ENCODE assay signal across 8 cellular contexts in the genomic region with DNA sequence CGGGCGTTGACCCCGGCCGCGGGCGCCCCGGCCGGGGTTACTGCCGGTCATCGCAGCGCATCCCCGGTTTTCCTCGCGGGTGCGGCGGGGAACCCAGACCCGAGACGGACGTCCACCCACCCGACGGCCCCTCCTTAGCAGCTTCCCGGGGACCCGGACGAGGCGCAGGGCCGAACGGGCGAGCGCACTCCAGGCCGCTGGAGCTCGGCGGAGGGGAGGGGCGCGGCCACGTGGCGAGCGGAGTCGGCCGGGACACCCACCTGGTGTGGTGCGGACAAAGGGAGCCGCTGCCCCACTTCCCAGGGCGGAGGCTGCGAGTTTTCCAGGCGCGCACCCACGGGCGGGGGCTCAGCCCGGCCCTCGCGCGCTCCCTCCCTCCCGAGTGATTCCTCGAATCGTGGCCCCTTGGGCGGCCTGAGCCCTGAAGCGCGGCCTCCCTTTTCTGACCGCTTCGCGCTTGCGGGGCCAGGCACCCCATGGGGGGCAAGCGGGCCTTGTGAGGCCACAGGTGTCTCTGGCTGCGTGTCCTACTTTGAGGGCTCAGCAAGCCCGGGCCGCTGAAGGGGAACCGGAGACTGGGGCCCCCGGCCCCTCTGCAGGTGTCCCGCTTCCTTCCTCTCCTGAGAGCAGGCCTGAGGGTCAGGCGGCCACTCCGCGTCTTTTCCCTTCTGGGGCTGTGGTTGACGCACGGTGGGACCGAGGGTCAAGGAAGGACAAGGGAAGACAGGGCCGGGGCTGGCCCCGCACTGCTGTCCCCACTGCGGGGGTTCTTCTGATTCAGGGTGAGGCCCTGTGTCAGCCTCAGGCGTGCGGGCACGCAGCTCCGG. TPM values are rescaled to one million over a fixed set of nuclear protein-coding genes. Genes with fewer than 3 reads are reported as not detected.
A peak's percentile ranks its signal among the peaks of the same experiment; 100 is the strongest.
DNase-seq lines count a peak whose midpoint lies in the region; ATAC-seq and TF ChIP-seq lines count a peak whose summit lies in the region.

No MANE protein-coding gene starts in this region.

- ATAC-seq in HG03025 (IDR thresholded peaks at IDR 0.05; ENCODE audit: low FRiP score, unreplicated experiment) (peak; percentile 11), SK-N-SH treated with all-trans-retinoic acid at 6 μM for 48 hours (peak; percentile 19)

- peaks cover 2% of the 10 kb centered on the region for H3K9me3 ChIP-seq in neuron (ENCODE audit: low read length)

- H3K4me1 ChIP-seq in neuron (ENCODE audit: insufficient read depth, low read length), result peaks cover 40% of the 10 kb centered on the region

- H3K27me3 Mint-ChIP-seq in activated naive CD4-positive, alpha-beta T cell treated with anti-CD3 and anti-CD28 coated beads for 36 hours (ENCODE audit: low read depth), result no peaks in the 10 kb centered on the region

- H3K4me3 Mint-ChIP-seq in activated naive CD4-positive, alpha-beta T cell treated with anti-CD3 and anti-CD28 coated beads for 36 hours, result peak overlapping the region; percentile 80

- no peaks in the 10 kb centered on the region for H3K9me3 Mint-ChIP-seq in activated naive CD4-positive, alpha-beta T cell treated with anti-CD3 and anti-CD28 coated beads for 36 hours

- DNase-seq in activated naive CD4-positive, alpha-beta T cell treated with anti-CD3 and anti-CD28 coated beads for 36 hours, result no peak
- no peak for DNase-seq in activated naive CD4-positive, alpha-beta T cell treated with Interleukin-2 at 50 U/mL for 16 hours
- no peak for DNase-seq in epithelial cell of proximal tubule (ENCODE audit: low read depth)
- DNase-seq in ecto neural progenitor cell (ENCODE audit: low spot score), result no peak
- no peak for DNase-seq in inferior parietal cortex (ENCODE audit: extremely low spot score)

- no peak for TF ChIP-seq CTCF in epithelial cell of proximal tubule (conservative IDR thresholded peaks at IDR 0.05; ENCODE audit: low read depth, low read length)

- H3K36me3 Mint-ChIP-seq in activated naive CD4-positive, alpha-beta T cell treated with anti-CD3 and anti-CD28 coated beads for 36 hours (ENCODE audit: low read depth), result peaks cover 7% of the 10 kb centered on the region

- peak overlapping the region; percentile 86 for H3K27ac Mint-ChIP-seq in activated naive CD4-positive, alpha-beta T cell treated with anti-CD3 and anti-CD28 coated beads for 36 hours

- H3K27me3 ChIP-seq in neuron (ENCODE audit: insufficient read depth, low read length), result no peaks in the 10 kb centered on the region

- H3K4me1 Mint-ChIP-seq in activated naive CD4-positive, alpha-beta T cell treated with anti-CD3 and anti-CD28 coated beads for 36 hours (ENCODE audit: low read depth), result peaks cover 14% of the 10 kb centered on the region

- H3K36me3 ChIP-seq in neuron (ENCODE audit: insufficient read depth, low read length), result peaks cover 18% of the 10 kb centered on the region

- no peak overlapping the region for H2AFZ ChIP-seq in neuron (ENCODE audit: low read depth, low read length)

- intact Hi-C loops in activated naive CD4-positive, alpha-beta T cell treated with anti-CD3 and anti-CD28 coated beads for 36 hours (cut with micrococcal nuclease), result loop anchor here (1.0 to 2.0 kb wide), 12 partner anchors 7 to 239 kb away; a partner anchor contains a TSS

- H3K4me3 ChIP-seq in epithelial cell of proximal tubule (ENCODE audit: low read depth, low read length), result peak overlapping the region; percentile 57
- peak overlapping the region; percentile 79 for H3K4me3 ChIP-seq in neuron (ENCODE audit: low read length)

- CTCF ChIA-PET in activated naive CD4-positive, alpha-beta T cell treated with anti-CD3 and anti-CD28 coated beads for 36 hours (lab: Charles Lee), result interaction anchor here (0.9 to 1.1 kb wide), 2 partner anchors 11 to 21 kb away, joined by 3 to 4 read pairs; no protein-coding TSS in a partner anchor

TF ChIP-seq in SK-N-SH treated with all-trans-retinoic acid at 6 μM for 48 hours, 23 proteins besides CTCF, POLR2A, EP300 and RAD21 (continues in another document):
- TF ChIP-seq ISL1 (CRISPR knock-in tag; IDR thresholded peaks at IDR 0.05), result no peak
- TF ChIP-seq BACH2 (CRISPR knock-in tag; IDR thresholded peaks at IDR 0.05; ENCODE audit: borderline replicate concordance), result no peak
- 0 out of 2 replicates have a peak, but pooled peaks have one; percentile 17 for TF ChIP-seq GLIS3 (CRISPR knock-in tag; IDR thresholded peaks at IDR 0.05)
- no peak; the same call in 1 of the 2 replicates for TF ChIP-seq SNAI2 (CRISPR knock-in tag; IDR thresholded peaks at IDR 0.05)
- no peak for TF ChIP-seq ESRRG (CRISPR knock-in tag; IDR thresholded peaks at IDR 0.05)
- no peak for TF ChIP-seq TCF4 (CRISPR knock-in tag; IDR thresholded peaks at IDR 0.05; ENCODE audit: borderline replicate concordance)
- TF ChIP-seq ZC3H10 (CRISPR knock-in tag; IDR thresholded peaks at IDR 0.05), result no peak
- no peak for TF ChIP-seq TOX (CRISPR knock-in tag; IDR thresholded peaks at IDR 0.05; ENCODE audit: borderline replicate concordance)
- TF ChIP-seq OSR1 (CRISPR knock-in tag; IDR thresholded peaks at IDR 0.05), result no peak
- TF ChIP-seq, protein P1, sequence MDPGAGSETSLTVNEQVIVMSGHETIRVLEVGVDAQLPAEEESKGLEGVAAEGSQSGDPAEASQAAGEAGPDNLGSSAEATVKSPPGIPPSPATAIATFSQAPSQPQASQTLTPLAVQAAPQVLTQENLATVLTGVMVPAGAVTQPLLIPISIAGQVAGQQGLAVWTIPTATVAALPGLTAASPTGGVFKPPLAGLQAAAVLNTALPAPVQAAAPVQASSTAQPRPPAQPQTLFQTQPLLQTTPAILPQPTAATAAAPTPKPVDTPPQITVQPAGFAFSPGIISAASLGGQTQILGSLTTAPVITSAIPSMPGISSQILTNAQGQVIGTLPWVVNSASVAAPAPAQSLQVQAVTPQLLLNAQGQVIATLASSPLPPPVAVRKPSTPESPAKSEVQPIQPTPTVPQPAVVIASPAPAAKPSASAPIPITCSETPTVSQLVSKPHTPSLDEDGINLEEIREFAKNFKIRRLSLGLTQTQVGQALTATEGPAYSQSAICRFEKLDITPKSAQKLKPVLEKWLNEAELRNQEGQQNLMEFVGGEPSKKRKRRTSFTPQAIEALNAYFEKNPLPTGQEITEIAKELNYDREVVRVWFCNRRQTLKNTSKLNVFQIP (CRISPR knock-in tag; IDR thresholded peaks at IDR 0.05; ENCODE audit: borderline replicate concordance, low read depth), result peak; percentile 50; the same call in 1 of the 2 replicates
- TF ChIP-seq ZNF8 (CRISPR knock-in tag; IDR thresholded peaks at IDR 0.05), result no peak
- no peak for TF ChIP-seq ZFP30 (CRISPR knock-in tag; IDR thresholded peaks at IDR 0.05)
- peak; percentile 60; the same call in 1 of the 2 replicates for TF ChIP-seq CSDC2 (CRISPR knock-in tag; IDR thresholded peaks at IDR 0.05)
- TF ChIP-seq, protein P2, sequence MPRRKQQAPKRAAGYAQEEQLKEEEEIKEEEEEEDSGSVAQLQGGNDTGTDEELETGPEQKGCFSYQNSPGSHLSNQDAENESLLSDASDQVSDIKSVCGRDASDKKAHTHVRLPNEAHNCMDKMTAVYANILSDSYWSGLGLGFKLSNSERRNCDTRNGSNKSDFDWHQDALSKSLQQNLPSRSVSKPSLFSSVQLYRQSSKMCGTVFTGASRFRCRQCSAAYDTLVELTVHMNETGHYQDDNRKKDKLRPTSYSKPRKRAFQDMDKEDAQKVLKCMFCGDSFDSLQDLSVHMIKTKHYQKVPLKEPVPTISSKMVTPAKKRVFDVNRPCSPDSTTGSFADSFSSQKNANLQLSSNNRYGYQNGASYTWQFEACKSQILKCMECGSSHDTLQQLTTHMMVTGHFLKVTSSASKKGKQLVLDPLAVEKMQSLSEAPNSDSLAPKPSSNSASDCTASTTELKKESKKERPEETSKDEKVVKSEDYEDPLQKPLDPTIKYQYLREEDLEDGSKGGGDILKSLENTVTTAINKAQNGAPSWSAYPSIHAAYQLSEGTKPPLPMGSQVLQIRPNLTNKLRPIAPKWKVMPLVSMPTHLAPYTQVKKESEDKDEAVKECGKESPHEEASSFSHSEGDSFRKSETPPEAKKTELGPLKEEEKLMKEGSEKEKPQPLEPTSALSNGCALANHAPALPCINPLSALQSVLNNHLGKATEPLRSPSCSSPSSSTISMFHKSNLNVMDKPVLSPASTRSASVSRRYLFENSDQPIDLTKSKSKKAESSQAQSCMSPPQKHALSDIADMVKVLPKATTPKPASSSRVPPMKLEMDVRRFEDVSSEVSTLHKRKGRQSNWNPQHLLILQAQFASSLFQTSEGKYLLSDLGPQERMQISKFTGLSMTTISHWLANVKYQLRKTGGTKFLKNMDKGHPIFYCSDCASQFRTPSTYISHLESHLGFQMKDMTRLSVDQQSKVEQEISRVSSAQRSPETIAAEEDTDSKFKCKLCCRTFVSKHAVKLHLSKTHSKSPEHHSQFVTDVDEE (CRISPR knock-in tag; IDR thresholded peaks at IDR 0.05), result no peak
- TF ChIP-seq ZNF70 (CRISPR knock-in tag; IDR thresholded peaks at IDR 0.05), result no peak
- no peak for TF ChIP-seq PPARA (CRISPR knock-in tag; IDR thresholded peaks at IDR 0.05; ENCODE audit: borderline replicate concordance)
- TF ChIP-seq RARB (CRISPR knock-in tag; IDR thresholded peaks at IDR 0.05), result no peak
- TF ChIP-seq ARNTL (CRISPR knock-in tag; IDR thresholded peaks at IDR 0.05; ENCODE audit: borderline replicate concordance, low read depth), result no peak
- TF ChIP-seq, protein P3, sequence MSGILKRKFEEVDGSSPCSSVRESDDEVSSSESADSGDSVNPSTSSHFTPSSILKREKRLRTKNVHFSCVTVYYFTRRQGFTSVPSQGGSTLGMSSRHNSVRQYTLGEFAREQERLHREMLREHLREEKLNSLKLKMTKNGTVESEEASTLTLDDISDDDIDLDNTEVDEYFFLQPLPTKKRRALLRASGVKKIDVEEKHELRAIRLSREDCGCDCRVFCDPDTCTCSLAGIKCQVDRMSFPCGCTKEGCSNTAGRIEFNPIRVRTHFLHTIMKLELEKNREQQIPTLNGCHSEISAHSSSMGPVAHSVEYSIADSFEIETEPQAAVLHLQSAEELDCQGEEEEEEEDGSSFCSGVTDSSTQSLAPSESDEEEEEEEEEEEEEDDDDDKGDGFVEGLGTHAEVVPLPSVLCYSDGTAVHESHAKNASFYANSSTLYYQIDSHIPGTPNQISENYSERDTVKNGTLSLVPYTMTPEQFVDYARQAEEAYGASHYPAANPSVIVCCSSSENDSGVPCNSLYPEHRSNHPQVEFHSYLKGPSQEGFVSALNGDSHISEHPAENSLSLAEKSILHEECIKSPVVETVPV (CRISPR knock-in tag; IDR thresholded peaks at IDR 0.05), result no peak

RNA-seq across cellular contexts. Expression of a gene that starts 1.1 kb away (rescaled TPM):
- 100 to 1,000 TPM; 183 to 195 TPM for total RNA-seq in activated naive CD4-positive, alpha-beta T cell treated with anti-CD3 and anti-CD28 coated beads for 36 hours
- total RNA-seq in epithelial cell of proximal tubule, result 94.7 and 224 TPM in 2 replicates

RNA-seq across cellular contexts. Expression of a gene that starts 33.5 kb away (rescaled TPM):
- 100 to 1,000 TPM; 132 to 133 TPM for total RNA-seq in activated naive CD4-positive, alpha-beta T cell treated with anti-CD3 and anti-CD28 coated beads for 36 hours
- 126 and 154 TPM in 2 replicates for total RNA-seq in epithelial cell of proximal tubule

RNA-seq across cellular contexts. Expression of a gene that starts 47.5 kb away (rescaled TPM):
- 10 to 100 TPM; 91.0 to 91.3 TPM for total RNA-seq in activated naive CD4-positive, alpha-beta T cell treated with anti-CD3 and anti-CD28 coated beads for 36 hours
- total RNA-seq in epithelial cell of proximal tubule, result 105 and 200 TPM in 2 replicates

RNA-seq across cellular contexts. Expression of a gene that starts 47.5 kb away (rescaled TPM):
- total RNA-seq in activated naive CD4-positive, alpha-beta T cell treated with anti-CD3 and anti-CD28 coated beads for 36 hours, result 10 to 100 TPM; 17.6 to 18.0 TPM
- total RNA-seq in epithelial cell of proximal tubule, result 35.8 and 38.8 TPM in 2 replicates
